Comparison of ENCODE assay signal across 8 cellular contexts in the genomic region with DNA sequence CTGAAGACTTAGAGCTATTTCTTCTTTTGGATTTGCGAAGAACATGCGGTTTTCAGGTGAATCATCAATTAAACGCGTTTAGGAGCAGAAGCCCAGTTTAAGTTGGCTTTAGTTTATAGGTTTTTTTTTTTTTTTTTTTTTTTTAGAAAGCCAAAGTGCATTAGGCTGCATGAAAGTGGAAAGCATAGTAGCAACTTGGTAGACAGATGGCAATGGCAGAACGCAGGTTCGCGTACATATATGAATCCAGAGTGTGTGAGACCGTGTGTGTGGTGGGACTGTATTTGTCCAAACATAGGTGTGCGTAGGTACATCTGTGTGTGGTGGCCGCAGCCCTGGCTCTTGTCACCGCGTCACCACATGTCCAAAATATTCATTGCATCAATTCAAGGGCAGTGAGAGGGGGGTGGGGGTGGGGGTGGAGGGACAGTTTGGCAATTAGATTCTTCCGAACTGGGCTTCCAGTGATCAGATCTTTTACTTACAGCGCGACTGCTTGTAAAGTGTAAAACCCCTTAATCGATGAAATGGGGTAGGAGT. TPM values are rescaled to one million over a fixed set of nuclear protein-coding genes. Genes with fewer than 3 reads are reported as not detected.
A peak's percentile ranks its signal among the peaks of the same experiment; 100 is the strongest.
DNase-seq lines count a peak whose midpoint lies in the region; ATAC-seq and TF ChIP-seq lines count a peak whose summit lies in the region.

No MANE protein-coding gene starts in this region.

- no peaks in the 10 kb centered on the region for H3K9me1 ChIP-seq in IMR-90 (ENCODE audit: insufficient read depth, low read length)

- H3K27ac Mint-ChIP-seq in T-helper 1 cell treated with Interleukin-12 subunit alpha and Interleukin-12 subunit beta and Interleukin-4 antibody, amounts not matched to agents 30 μg/mL and 1 μg/mL, for 36 hours = peak overlapping the region; percentile 100
- H3K27ac Mint-ChIP-seq in stimulated activated naive CD8-positive, alpha-beta T cell treated with anti-CD3 and anti-CD28 coated beads, Interleukin-15, Interleukin-2, amounts not matched to agents 100 ng/mL and 50 ng/mL, for 24 hours = peak overlapping the region; percentile 100

- peak overlapping the region; percentile 80 for H2BK120ac ChIP-seq in IMR-90 (ENCODE audit: low read depth, low read length)

- TF ChIP-seq POLR2A in IMR-90 (IDR thresholded peaks at IDR 0.05; ENCODE audit: low read depth, low read length) (no peak), right lobe of liver (IDR thresholded peaks at IDR 0.05) (no peak)

- peak overlapping the region; percentile 92 for H3K18ac ChIP-seq in IMR-90 (ENCODE audit: low read depth, low read length)

- TF ChIP-seq RAD21 in IMR-90 (IDR thresholded peaks at IDR 0.05; ENCODE audit: low read length) = no peak; the same call in 1 of the 2 replicates

- peak overlapping the region; percentile 84 for H3K4me3 ChIP-seq in IMR-90 (ENCODE audit: insufficient read depth, low read depth, low read length)
- peak overlapping the region; percentile 60 for H3K4me3 ChIP-seq in colonic mucosa
- peak overlapping the region; percentile 63 to 79 (median 75) for H3K4me3 ChIP-seq in right lobe of liver

- H3K4me3 Mint-ChIP-seq in T-helper 1 cell treated with Interleukin-12 subunit alpha and Interleukin-12 subunit beta and Interleukin-4 antibody, amounts not matched to agents 30 μg/mL and 1 μg/mL, for 36 hours = peak overlapping the region; percentile 100
- H3K4me3 Mint-ChIP-seq in stimulated activated naive CD8-positive, alpha-beta T cell treated with anti-CD3 and anti-CD28 coated beads, Interleukin-15, Interleukin-2, amounts not matched to agents 100 ng/mL and 50 ng/mL, for 24 hours = peak overlapping the region; percentile 100

- no CpG with 5 or more reads among the region's 16 CpGs for WGBS in IMR-90 (ENCODE audit: extremely low coverage in 2 of 2, insufficient read length in 1 of 2), 2 experiments
- WGBS in right lobe of liver (ENCODE audit: insufficient coverage, low coverage, low lambda C conversion rate, missing lambda C conversion rate) = 0% methylated on average over 16 of the region's 16 CpGs

- H4K20me1 ChIP-seq in IMR-90 (ENCODE audit: insufficient read depth, low read length) = no peaks in the 10 kb centered on the region

- peak overlapping the region; percentile 60 for H2BK20ac ChIP-seq in IMR-90 (ENCODE audit: low read depth, low read length)

- peak overlapping the region; percentile 90 for H2BK5ac ChIP-seq in IMR-90 (ENCODE audit: low read depth, low read length, poor library complexity, severe bottlenecking)

- peak overlapping the region; percentile 94 for H3K4me2 ChIP-seq in IMR-90 (ENCODE audit: low read depth, low read length)

- H3K27ac ChIP-seq in IMR-90 (ENCODE audit: insufficient read depth, low read length) = peak overlapping the region; percentile 95
- H3K27ac ChIP-seq in colonic mucosa = peak overlapping the region; percentile 91
- peak overlapping the region; percentile 91 to 94 (median 91) for H3K27ac ChIP-seq in right lobe of liver

- H2AK9ac ChIP-seq in IMR-90 (replicated peaks; ENCODE audit: low read depth, low read length, poor library complexity) = peak overlapping the region; percentile 94

- no TSS peak for BruUV-seq in IMR-90 (replicated peaks; lab: Mats Ljungman, UMichigan)

- no peaks in the 10 kb centered on the region for H3K9me3 Mint-ChIP-seq in T-helper 1 cell treated with Interleukin-12 subunit alpha and Interleukin-12 subunit beta and Interleukin-4 antibody, amounts not matched to agents 30 μg/mL and 1 μg/mL, for 36 hours
- H3K9me3 Mint-ChIP-seq in stimulated activated naive CD8-positive, alpha-beta T cell treated with anti-CD3 and anti-CD28 coated beads, Interleukin-15, Interleukin-2, amounts not matched to agents 100 ng/mL and 50 ng/mL, for 24 hours = no peaks in the 10 kb centered on the region

- peak overlapping the region; percentile 91 for H2AFZ ChIP-seq in IMR-90 (replicated peaks; ENCODE audit: low read length, poor library complexity)

- peaks cover 6 to 18% of the 10 kb centered on the region in 2 experiments for H3K79me1 ChIP-seq in IMR-90 (ENCODE audit: low read depth in 1 of 2, low read length in 2 of 2)

- CTCF ChIA-PET in IMR-90 (lab: Yijun Ruan, JAX) = interaction anchor here (0.6 to 1.1 kb wide), 3 partner anchors 103 to 591 kb away, joined by 3 to 5 read pairs (median 5); no protein-coding TSS in a partner anchor

- H4K5ac ChIP-seq in IMR-90 (ENCODE audit: low read depth, low read length) = peak overlapping the region; percentile 90

- H3K4me1 ChIP-seq in IMR-90 (ENCODE audit: control insufficient read depth, insufficient read depth, low read length) (no peaks in the 10 kb centered on the region), colonic mucosa (no peaks in the 10 kb centered on the region), right lobe of liver (peaks cover 0 to 10% (median 0%) of the 10 kb centered on the region in 4 donors)

- H3K9me3 ChIP-seq in IMR-90 (ENCODE audit: control insufficient read depth, insufficient read depth, low read length) = no peaks in the 10 kb centered on the region
- H3K9me3 ChIP-seq in colonic mucosa = no peaks in the 10 kb centered on the region
- no peaks in the 10 kb centered on the region for H3K9me3 ChIP-seq in right lobe of liver

- in situ Hi-C loops in IMR-90 (cut with MboI; ENCODE audit: low sequenced_read_pairs) = loop anchor here (5.0 kb wide), 2 partner anchors 52 to 348 kb away; no protein-coding TSS in a partner anchor

- peak overlapping the region; percentile 94 for H4K91ac ChIP-seq in IMR-90 (ENCODE audit: insufficient read depth, low read depth, low read length)

- H3K4me1 Mint-ChIP-seq in T-helper 1 cell treated with Interleukin-12 subunit alpha and Interleukin-12 subunit beta and Interleukin-4 antibody, amounts not matched to agents 30 μg/mL and 1 μg/mL, for 36 hours (ENCODE audit: low read depth) = peaks cover 23% of the 10 kb centered on the region
- peaks cover 17% of the 10 kb centered on the region for H3K4me1 Mint-ChIP-seq in stimulated activated naive CD8-positive, alpha-beta T cell treated with anti-CD3 and anti-CD28 coated beads, Interleukin-15, Interleukin-2, amounts not matched to agents 100 ng/mL and 50 ng/mL, for 24 hours (ENCODE audit: low read depth)

- intact Hi-C loops in IMR-90 (cut with micrococcal nuclease) = loop anchor here (1.0 to 2.0 kb wide), 5 partner anchors 236 to 522 kb away; no protein-coding TSS in a partner anchor
- intact Hi-C loops in colonic mucosa (cut with DNase I) = loop anchor here (5.0 kb wide), 1 partner anchor 243 kb away; no protein-coding TSS in a partner anchor
- intact Hi-C loops in right lobe of liver (cut with DNase I) = no loop called here

- H3K36me3 ChIP-seq in IMR-90 (ENCODE audit: control insufficient read depth, insufficient read depth, low read length) (no peaks in the 10 kb centered on the region), colonic mucosa (no peaks in the 10 kb centered on the region), right lobe of liver (no peaks in the 10 kb centered on the region)

- dilution Hi-C loops in IMR-90 (cut with HindIII; ENCODE audit: low sequenced_read_pairs, unreplicated experiment) = no loop called here

- H2AK5ac ChIP-seq in IMR-90 (ENCODE audit: low read depth, low read length) = peak overlapping the region; percentile 92

- DNase-seq in DMS153 treated with DMSO at 0.1 percent for 48 hours (lab: John Stamatoyannopoulos, UW; ENCODE audit: unreplicated experiment) = peak; percentile 50
- DNase-seq in IMR-90 = peak; percentile 46
- peak; percentile 38 for DNase-seq in colonic mucosa
- peak; percentile 41 to 61 (median 60) for DNase-seq in right lobe of liver

- peak overlapping the region; percentile 32; the same call in 2 of the 3 replicates for H2BK15ac ChIP-seq in IMR-90 (ENCODE audit: low read depth, low read length)

- peaks cover 2% of the 10 kb centered on the region for H3K36me3 Mint-ChIP-seq in T-helper 1 cell treated with Interleukin-12 subunit alpha and Interleukin-12 subunit beta and Interleukin-4 antibody, amounts not matched to agents 30 μg/mL and 1 μg/mL, for 36 hours (ENCODE audit: low read depth)
- peaks cover 5% of the 10 kb centered on the region for H3K36me3 Mint-ChIP-seq in stimulated activated naive CD8-positive, alpha-beta T cell treated with anti-CD3 and anti-CD28 coated beads, Interleukin-15, Interleukin-2, amounts not matched to agents 100 ng/mL and 50 ng/mL, for 24 hours (ENCODE audit: low read depth)

- peak overlapping the region; percentile 89 for H3K23ac ChIP-seq in IMR-90 (ENCODE audit: low read depth, low read length)

- H3K4ac ChIP-seq in IMR-90 (ENCODE audit: low read depth, low read length) = peak overlapping the region; percentile 92

- H3K14ac ChIP-seq in IMR-90 (replicated peaks; ENCODE audit: low read depth, low read length) = peak overlapping the region; percentile 86

- TF ChIP-seq CTCF in IMR-90 (conservative IDR thresholded peaks at IDR 0.05; ENCODE audit: low read depth, low read length) (0 out of 2 replicates have a peak, but pooled peaks have one; percentile 5), colonic mucosa (IDR thresholded peaks at IDR 0.05) (no peak), right lobe of liver (IDR thresholded peaks at IDR 0.05) (no peak)

- H3K27me3 ChIP-seq in IMR-90 (ENCODE audit: control insufficient read depth, insufficient read depth, low read length) (no peaks in the 10 kb centered on the region), colonic mucosa (no peaks in the 10 kb centered on the region), right lobe of liver (no peaks in the 10 kb centered on the region)

- ATAC-seq in IMR-90 (ENCODE audit: low read depth) = no peak
- ATAC-seq in right lobe of liver = peak; percentile 8 to 18 (median 11)
- ATAC-seq in GM18909 (IDR thresholded peaks at IDR 0.05; ENCODE audit: poor library complexity, unreplicated experiment) = no peak
- no peak for ATAC-seq in HG02981 (IDR thresholded peaks at IDR 0.05; ENCODE audit: unreplicated experiment)

- H3K9ac ChIP-seq in IMR-90 (ENCODE audit: low read depth, low read length) (peak overlapping the region; percentile 98), colonic mucosa (ENCODE audit: low read depth in 2 of 2, low read length in 2 of 2) (peak overlapping the region; percentile 57 to 95)

- H3K27me3 Mint-ChIP-seq in T-helper 1 cell treated with Interleukin-12 subunit alpha and Interleukin-12 subunit beta and Interleukin-4 antibody, amounts not matched to agents 30 μg/mL and 1 μg/mL, for 36 hours (ENCODE audit: low read depth) = no peaks in the 10 kb centered on the region
- H3K27me3 Mint-ChIP-seq in stimulated activated naive CD8-positive, alpha-beta T cell treated with anti-CD3 and anti-CD28 coated beads, Interleukin-15, Interleukin-2, amounts not matched to agents 100 ng/mL and 50 ng/mL, for 24 hours = no peaks in the 10 kb centered on the region

- H4K8ac ChIP-seq in IMR-90 (ENCODE audit: low read depth in 2 of 2, low read length in 2 of 2) = peak overlapping the region; percentile 50 to 93

- POLR2A ChIA-PET in IMR-90 (lab: Charles Lee; ENCODE audit: unreplicated experiment) = interaction anchor here (0.7 kb wide), 2 partner anchors 211 to 298 kb away, joined by 10 to 15 read pairs; no protein-coding TSS in a partner anchor

- H3K56ac ChIP-seq in IMR-90 (ENCODE audit: extremely low read depth, insufficient read depth, low read length) = peak overlapping the region; percentile 94

RNA-seq across cellular contexts. Expression of gene JADE1, which starts 0.9 kb away (rescaled TPM):
- total RNA-seq in IMR-90 (2012; rRNA removed) (32.6 and 32.8 TPM in 2 replicates), colonic mucosa (1 to 10 TPM; 8.3 to 9.6 TPM), right lobe of liver (10 to 100 TPM in 3 of 6 experiments, 1 to 10 TPM in 3; 8.2 to 16.9 (median 9.9) TPM)
- polyA plus RNA-seq in IMR-90 (2012; rRNA removed) = 12.0 and 13.8 TPM in 2 replicates
- polyA plus RNA-seq in IMR-90 (2012; cell fraction: cytosol; rRNA removed) = 8.9 and 11.1 TPM in 2 replicates
- polyA plus RNA-seq in IMR-90 (2012; cell fraction: nucleus; rRNA removed; ENCODE audit: low replicate concordance) = 15.7 and 33.1 TPM in 2 replicates

Comparison
In these comparisons a context has a peak if more than half of its experiments do, and no peak if none do; other contexts are left out.
1. ATAC-seq: peak in right lobe of liver (4 of 4); none in IMR-90 (single experiment), GM18909 (single experiment) and HG02981 (single experiment).
2. intact Hi-C loops: an anchor here in IMR-90 (1.0 to 2.0 kb wide) and colonic mucosa (5.0 kb wide); none called in right lobe of liver.
3. Peak in every context shown above with its lines, with median percentiles within 50 percentile points of each other: DNase-seq, H3K27ac ChIP-seq and H3K4me3 ChIP-seq.